In the genomic region with DNA sequence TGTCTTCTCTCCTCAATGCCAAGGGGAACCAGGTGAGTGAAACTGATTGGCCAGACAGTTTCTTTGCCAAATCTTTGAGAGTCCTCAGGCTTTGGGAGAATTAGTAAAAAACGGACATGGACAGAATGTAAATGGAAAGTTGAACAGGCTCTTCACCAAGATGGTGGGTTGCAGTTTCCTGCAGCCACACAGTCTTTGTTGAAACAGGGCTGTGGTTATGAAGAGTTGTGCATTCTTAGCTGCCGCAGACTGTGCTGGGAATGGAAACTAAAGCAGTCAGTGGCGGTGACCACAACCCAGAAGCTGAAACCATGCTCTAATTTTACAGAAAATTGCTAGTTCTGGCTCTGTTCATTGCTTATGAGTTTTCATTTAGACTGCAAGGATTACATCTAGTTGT, we compare ENCODE assay signal across 9 cellular contexts. TPM values are rescaled to one million over a fixed set of nuclear protein-coding genes. Genes with fewer than 3 reads are reported as not detected.
DNase-seq lines count a peak whose midpoint lies in the region.
"Had no signal": no experiment of that assay in that cellular context is flagged by ENCODE, and none has a peak within 500 bp of the region (broad histone marks: within the 10 kb centered on the region; RNA-seq: fewer than 3 reads in every experiment).

No MANE protein-coding gene starts in this region.

- peak overlapping the region; percentile 20 for H3K4me3 ChIP-seq in Jurkat, Clone E6-1 (ENCODE audit: low read length)
- H3K4me3 ChIP-seq: A549 had no signal

- H3K4me3 Mint-ChIP-seq in activated naive CD4-positive, alpha-beta T cell treated with anti-CD3 and anti-CD28 coated beads for 36 hours, result peak overlapping the region; percentile 61

- peak; percentile 16 for DNase-seq in activated CD4-positive, CD25-positive, alpha-beta regulatory T cell treated with anti-CD3 and anti-CD28 coated beads, Interleukin-2, amount 50 U/mL, for 16 hours (ENCODE audit: low read depth, low spot score)
- no peak for DNase-seq in activated CD4-positive, CD25-positive, alpha-beta regulatory T cell (lab: John Stamatoyannopoulos, UW)
- DNase-seq in Jurkat, Clone E6-1 (ENCODE audit: low read depth, low spot score), result peak; percentile 92
- peak; percentile 83 for DNase-seq in activated naive CD4-positive, alpha-beta T cell treated with anti-CD3 and anti-CD28 coated beads for 36 hours
- peak; percentile 30 for DNase-seq in stimulated activated CD8-positive, alpha-beta memory T cell treated with anti-CD3 and anti-CD28 coated beads, Interleukin-7, amount 100 ng/mL, for 24 hours (ENCODE audit: low read depth)
- DNase-seq in NCI-H1694 (lab: John Stamatoyannopoulos, UW), result no peak
- no peak for DNase-seq in GF-D8 (lab: John Stamatoyannopoulos, UW)
- DNase-seq in NCI-H524 (lab: John Stamatoyannopoulos, UW), result no peak

- intact Hi-C loops in activated naive CD4-positive, alpha-beta T cell treated with anti-CD3 and anti-CD28 coated beads for 36 hours (cut with micrococcal nuclease), result loop anchor here (1.0 kb wide), 4 partner anchors 28 to 75 kb away; no protein-coding TSS in a partner anchor

- peaks cover 35% of the 10 kb centered on the region for H3K4me1 Mint-ChIP-seq in activated naive CD4-positive, alpha-beta T cell treated with anti-CD3 and anti-CD28 coated beads for 36 hours (ENCODE audit: low read depth)

- no peaks in the 10 kb centered on the region for H3K27me3 Mint-ChIP-seq in activated naive CD4-positive, alpha-beta T cell treated with anti-CD3 and anti-CD28 coated beads for 36 hours (ENCODE audit: low read depth)

- H3K36me3 Mint-ChIP-seq in activated naive CD4-positive, alpha-beta T cell treated with anti-CD3 and anti-CD28 coated beads for 36 hours (ENCODE audit: low read depth), result peaks cover 57% of the 10 kb centered on the region

- CTCF ChIA-PET in activated naive CD4-positive, alpha-beta T cell treated with anti-CD3 and anti-CD28 coated beads for 36 hours (lab: Charles Lee), result interaction anchor here (0.8 to 1.5 kb wide), 4 partner anchors 9 to 264 kb away, joined by 3 to 9 read pairs (median 4); no protein-coding TSS in a partner anchor

- H3K9me3 Mint-ChIP-seq in activated naive CD4-positive, alpha-beta T cell treated with anti-CD3 and anti-CD28 coated beads for 36 hours, result no peaks in the 10 kb centered on the region

- peak overlapping the region; percentile 91 for H3K27ac Mint-ChIP-seq in activated naive CD4-positive, alpha-beta T cell treated with anti-CD3 and anti-CD28 coated beads for 36 hours

RNA-seq across cellular contexts. Expression of a gene that starts 42.1 kb away (rescaled TPM):
- polyA plus RNA-seq in Jurkat, Clone E6-1 (2012; ENCODE audit: insufficient read depth, insufficient read length), result 31.6 TPM
- total RNA-seq in activated naive CD4-positive, alpha-beta T cell treated with anti-CD3 and anti-CD28 coated beads for 36 hours, result 10 to 100 TPM; 39.3 to 39.8 TPM

Comparison
In these comparisons a context has a peak if more than half of its experiments do, and no peak if none do; other contexts are left out.
1. DNase-seq: peak in activated CD4-positive, CD25-positive, alpha-beta regulatory T cell treated with anti-CD3 and anti-CD28 coated beads, Interleukin-2, amount 50 U/mL, for 16 hours (single experiment), Jurkat, Clone E6-1 (single experiment), activated naive CD4-positive, alpha-beta T cell treated with anti-CD3 and anti-CD28 coated beads for 36 hours (single experiment) and stimulated activated CD8-positive, alpha-beta memory T cell treated with anti-CD3 and anti-CD28 coated beads, Interleukin-7, amount 100 ng/mL, for 24 hours (single experiment); none in activated CD4-positive, CD25-positive, alpha-beta regulatory T cell (0 of 4), NCI-H1694 (single experiment), GF-D8 (single experiment) and NCI-H524 (0 of 2).